In genomic region chr4:94454405-94454804, GRCh38 we compare ENCODE assay signal across 12 cellular contexts. TPM values are rescaled to one million over a fixed set of nuclear protein-coding genes. Genes with fewer than 3 reads are reported as not detected.
DNase-seq lines count a peak whose midpoint lies in the region; ATAC-seq and TF ChIP-seq lines count a peak whose summit lies in the region.
"Had no signal": no experiment of that assay in that cellular context is flagged by ENCODE, and none has a peak within 500 bp of the region (broad histone marks: within the 10 kb centered on the region; RNA-seq: fewer than 3 reads in every experiment).

No MANE protein-coding gene starts in this region.

- H3K36me3 ChIP-seq in BJ (ENCODE audit: control insufficient read depth, insufficient read depth, low read length) (no peaks in the 10 kb centered on the region; the same call in 1 of the 2 replicates), SK-N-MC (ENCODE audit: insufficient read depth, low read length) (peaks cover 3% of the 10 kb centered on the region; the same call in 1 of the 2 replicates), esophagus muscularis mucosa (peaks cover 0 to 21% (median 8%) of the 10 kb centered on the region in 4 donors), trophoblast cell (ENCODE audit: control insufficient read depth in 1 of 2, insufficient read depth in 2 of 2, low read length in 2 of 2) (peaks cover 4% of the 10 kb centered on the region in 2 experiments)

- H3K4me2 ChIP-seq in trophoblast cell (ENCODE audit: low read length) = peak overlapping the region; percentile 36

- H4K8ac ChIP-seq in trophoblast cell (ENCODE audit: low read depth, low read length) = no peak overlapping the region

- POLR2A ChIA-PET in BJ (lab: Charles Lee) = no interaction called here

- H3K9ac ChIP-seq in SK-N-MC (ENCODE audit: insufficient read length) (peak overlapping the region; percentile 40), trophoblast cell (ENCODE audit: low read length) (no peak overlapping the region)

- no peak overlapping the region for H3K18ac ChIP-seq in trophoblast cell (ENCODE audit: low read length)

- H3K79me2 ChIP-seq in trophoblast cell (ENCODE audit: control insufficient read depth, insufficient read depth, low read length, poor library complexity) = peaks cover 5% of the 10 kb centered on the region

- 37% methylated on average over 2 of the region's 2 CpGs for WGBS in esophagus muscularis mucosa
- no CpG with 5 or more reads among the region's 2 CpGs for WGBS in trophoblast cell (ENCODE audit: extremely low coverage, insufficient coverage, insufficient read length)

- no peak overlapping the region for H2BK120ac ChIP-seq in trophoblast cell (ENCODE audit: insufficient read depth, low read length, poor library complexity)

- no peak overlapping the region for H2AFZ ChIP-seq in trophoblast cell (ENCODE audit: insufficient read depth, low read length, poor library complexity)

- H3K9me3 ChIP-seq in SK-N-MC (ENCODE audit: low read depth, low read length) (no peaks in the 10 kb centered on the region), esophagus muscularis mucosa (no peaks in the 10 kb centered on the region), trophoblast cell (ENCODE audit: insufficient read depth, low read depth, low read length) (no peaks in the 10 kb centered on the region)

- in situ Hi-C loops in KBM-7 (cut with MboI; ENCODE audit: low pct_unique_long_range_greater_than_20kb, low sequenced_read_pairs) = no loop called here

- H3K4me3 ChIP-seq in BJ (ENCODE audit: low read depth, low read length) (0 out of 2 replicates have a peak overlapping the region, but pooled peaks have one; percentile 1), SK-N-MC (peak overlapping the region; percentile 86), esophagus muscularis mucosa (peak overlapping the region; percentile 83 to 98 (median 92)), trophoblast cell (ENCODE audit: low read depth, low read length) (no peak overlapping the region)

- H3K14ac ChIP-seq in trophoblast cell (ENCODE audit: low read length) = no peak overlapping the region

- CTCF ChIA-PET in BJ (lab: Yijun Ruan, JAX) = no interaction called here

- TF ChIP-seq POLR2A in esophagus muscularis mucosa (IDR thresholded peaks at IDR 0.05; ENCODE audit: low read depth) = no peak

- TF ChIP-seq CTCF in BJ (IDR thresholded peaks at IDR 0.05; ENCODE audit: insufficient read depth, low read depth, low read length) = no peak
- TF ChIP-seq CTCF in esophagus muscularis mucosa (IDR thresholded peaks at IDR 0.05) = no peak

- H3K27ac ChIP-seq in SK-N-MC (peak overlapping the region; percentile 90), esophagus muscularis mucosa (replicated peaks in 1 of 4) (peak overlapping the region; percentile 98 to 99 (median 98)), trophoblast cell (ENCODE audit: low read depth, low read length) (no peak overlapping the region)

- H2BK12ac ChIP-seq in trophoblast cell (ENCODE audit: low read length) = no peak overlapping the region

- no peak for DNase-seq in BJ (ENCODE audit: low read depth)
- DNase-seq in SK-N-MC (ENCODE audit: low read depth, low spot score) = no peak
- no peak for DNase-seq in esophagus muscularis mucosa (ENCODE audit: extremely low spot score)
- DNase-seq in trophoblast cell = no peak
- no peak for DNase-seq in SW 1271 (lab: John Stamatoyannopoulos, UW)
- DNase-seq in KBM-7 = no peak
- no peak for DNase-seq in anterior cingulate cortex (lab: John Stamatoyannopoulos, UW)
- DNase-seq: activated CD4-positive, alpha-beta T cell treated with anti-CD3 and anti-CD28 coated beads, Interleukin-2, amount 50 U/mL, for 1 hour; CD8-positive, alpha-beta memory T cell; KG1; NCI-H748 treated with DMSO at 0.1 percent for 48 hours had no signal

- H3K79me1 ChIP-seq in trophoblast cell (ENCODE audit: low read length) = peaks cover 7% of the 10 kb centered on the region

- intact Hi-C loops in esophagus muscularis mucosa (cut with DNase I) = loop anchor here (5.0 kb wide), 2 partner anchors 42 to 128 kb away; no protein-coding TSS in a partner anchor

- no peak for TF ChIP-seq EP300 in esophagus muscularis mucosa (IDR thresholded peaks at IDR 0.05)

- no peak overlapping the region for H2AK5ac ChIP-seq in trophoblast cell (ENCODE audit: low read length)

- H3K27me3 ChIP-seq in BJ (ENCODE audit: control insufficient read depth, insufficient read depth, low read length) = no peaks in the 10 kb centered on the region
- H3K27me3 ChIP-seq in esophagus muscularis mucosa = no peaks in the 10 kb centered on the region
- H3K27me3 ChIP-seq in trophoblast cell (ENCODE audit: insufficient read depth, low read length) = no peaks in the 10 kb centered on the region

- ATAC-seq in GM19324 (IDR thresholded peaks at IDR 0.05; ENCODE audit: low FRiP score, unreplicated experiment) = no peak

- H4K12ac ChIP-seq in trophoblast cell (ENCODE audit: low read depth, low read length) = no peak overlapping the region

- H3K4ac ChIP-seq in trophoblast cell (ENCODE audit: low read depth, low read length) = no peak overlapping the region

- peaks cover 13 to 75% (median 69%) of the 10 kb centered on the region in 4 donors for H3K4me1 ChIP-seq in esophagus muscularis mucosa
- H3K4me1 ChIP-seq in trophoblast cell (ENCODE audit: control insufficient read depth in 1 of 2, insufficient read depth in 2 of 2, low read length in 2 of 2) = no peaks in the 10 kb centered on the region

- H2BK5ac ChIP-seq in trophoblast cell (ENCODE audit: low read depth, low read length, poor library complexity) = no peak overlapping the region

- H4K91ac ChIP-seq in trophoblast cell (ENCODE audit: low read depth, low read length) = no peak overlapping the region

- no peak overlapping the region for H3K23ac ChIP-seq in trophoblast cell (ENCODE audit: low read length)

RNA-seq across cellular contexts. Expression of gene PDLIM5, which starts 2.7 kb away (rescaled TPM):
- 207 and 353 TPM in 2 replicates for polyA plus RNA-seq in BJ (2011; rRNA removed)
- 263 and 278 TPM in 2 replicates for polyA minus RNA-seq in BJ (2011; rRNA and poly(A)+ RNA removed)
- 100 to 1,000 TPM; 138 to 160 (median 146) TPM for total RNA-seq in esophagus muscularis mucosa
- polyA plus RNA-seq in trophoblast cell (2013) = 59.1 and 59.8 TPM in 2 replicates
